ENCODE assay signal across 9 cellular contexts in the genomic region with DNA sequence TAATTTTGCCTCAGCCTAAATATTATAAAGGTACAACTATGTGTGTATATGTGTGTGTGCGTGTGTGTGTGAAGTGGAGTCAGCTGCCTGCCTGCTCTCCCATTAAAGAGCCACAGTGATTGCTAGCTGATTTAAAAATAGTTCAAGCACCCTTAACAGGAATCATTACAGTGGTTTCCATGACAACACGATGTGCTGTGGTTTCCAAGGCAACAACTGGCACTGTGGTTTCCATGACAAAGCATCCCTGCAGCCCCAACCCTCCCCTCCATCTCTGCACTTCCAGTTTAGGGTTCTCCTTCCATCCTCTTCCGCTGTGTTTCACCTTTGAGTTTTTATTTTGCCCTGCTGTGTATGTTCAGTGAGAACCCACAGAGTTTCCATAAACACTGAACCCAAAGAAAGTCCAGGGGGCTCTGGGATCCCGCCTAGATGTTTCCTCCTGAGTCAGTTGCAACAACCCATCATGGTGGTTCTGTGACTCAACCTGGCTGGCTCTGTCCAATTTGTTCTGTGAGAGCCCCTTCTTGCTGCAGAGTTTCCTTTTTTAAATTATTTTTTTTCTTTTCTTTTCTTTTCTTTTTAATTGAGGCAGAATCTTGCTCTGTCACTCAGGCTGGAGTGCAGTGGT. TPM values are rescaled to one million over a fixed set of nuclear protein-coding genes. Genes with fewer than 3 reads are reported as not detected.
DNase-seq lines count a peak whose midpoint lies in the region; ATAC-seq and TF ChIP-seq lines count a peak whose summit lies in the region.
"Had no signal": no experiment of that assay in that cellular context is flagged by ENCODE, and none has a peak within 500 bp of the region (broad histone marks: within the 10 kb centered on the region; RNA-seq: fewer than 3 reads in every experiment).

No MANE protein-coding gene starts in this region.

- CTCF ChIA-PET in activated CD8-positive, alpha-beta memory T cell treated with anti-CD3 and anti-CD28 coated beads, Interleukin-2, amount 10 ng/mL, durations not matched to agents 7 days and 5 days (lab: Charles Lee): interaction anchor here (1.0 to 2.1 kb wide), 2 partner anchors 9 to 83 kb away, joined by 3 to 4 read pairs; no protein-coding TSS in a partner anchor

- H3K27me3 Mint-ChIP-seq in activated CD8-positive, alpha-beta memory T cell treated with anti-CD3 and anti-CD28 coated beads, Interleukin-2, amount 10 ng/mL, durations not matched to agents 7 days and 5 days: peaks cover 50% of the 10 kb centered on the region
- H3K27me3 Mint-ChIP-seq in stimulated activated naive B cell treated with anti-CD40 and anti-IgM and Interleukin-4, amounts not matched to agents 10 μg/mL and 1 μg/mL and 100 μg/mL, for 72 hours: peaks cover 29 to 52% of the 10 kb centered on the region in 2 donors

- H3K27ac ChIP-seq in coronary artery: peak overlapping the region; percentile 50 to 68
- H3K27ac ChIP-seq: PC-9 had no signal

- ATAC-seq in activated CD8-positive, alpha-beta memory T cell treated with anti-CD3 and anti-CD28 coated beads, Interleukin-2, amount 10 ng/mL, durations not matched to agents 7 days and 5 days: peak; percentile 51
- ATAC-seq in stimulated activated naive B cell treated with anti-CD40 and anti-IgM and Interleukin-4, amounts not matched to agents 10 μg/mL and 1 μg/mL and 100 μg/mL, for 72 hours (replicated peaks): peak in 1 of 2 donors; percentile 53

- H3K36me3 Mint-ChIP-seq in activated CD8-positive, alpha-beta memory T cell treated with anti-CD3 and anti-CD28 coated beads, Interleukin-2, amount 10 ng/mL, durations not matched to agents 7 days and 5 days: no peaks in the 10 kb centered on the region
- no peaks in the 10 kb centered on the region for H3K36me3 Mint-ChIP-seq in stimulated activated naive B cell treated with anti-CD40 and anti-IgM and Interleukin-4, amounts not matched to agents 10 μg/mL and 1 μg/mL and 100 μg/mL, for 72 hours

- peak; percentile 47 for DNase-seq in activated CD8-positive, alpha-beta memory T cell treated with anti-CD3 and anti-CD28 coated beads, Interleukin-2, amount 10 ng/mL, durations not matched to agents 7 days and 5 days
- DNase-seq in activated CD8-positive, alpha-beta memory T cell treated with anti-CD3 and anti-CD28 coated beads, Interleukin-2, amount 50 U/mL, for 4 hours: no peak
- DNase-seq in NCI-H524 treated with DMSO at 0.1 percent for 48 hours (lab: John Stamatoyannopoulos, UW): peak; percentile 37
- DNase-seq in coronary artery (ENCODE audit: low spot score): no peak
- no peak for DNase-seq in stimulated activated naive B cell treated with anti-CD40 and anti-IgM and Interleukin-4, amounts not matched to agents 10 μg/mL and 1 μg/mL and 100 μg/mL, for 72 hours
- DNase-seq in GM10266 (ENCODE audit: extremely low spot score): no peak
- DNase-seq in GM20000 (ENCODE audit: low spot score): no peak
- no peak for DNase-seq in Kasumi-1 (lab: John Stamatoyannopoulos, UW)
- DNase-seq: PC-9 had no signal

- H3K4me1 Mint-ChIP-seq in activated CD8-positive, alpha-beta memory T cell treated with anti-CD3 and anti-CD28 coated beads, Interleukin-2, amount 10 ng/mL, durations not matched to agents 7 days and 5 days: peaks cover 5% of the 10 kb centered on the region
- H3K4me1 Mint-ChIP-seq in stimulated activated naive B cell treated with anti-CD40 and anti-IgM and Interleukin-4, amounts not matched to agents 10 μg/mL and 1 μg/mL and 100 μg/mL, for 72 hours: peaks cover 6 to 8% of the 10 kb centered on the region in 2 donors

- no peak overlapping the region for H3K4me3 Mint-ChIP-seq in activated CD8-positive, alpha-beta memory T cell treated with anti-CD3 and anti-CD28 coated beads, Interleukin-2, amount 10 ng/mL, durations not matched to agents 7 days and 5 days
- no peak overlapping the region for H3K4me3 Mint-ChIP-seq in stimulated activated naive B cell treated with anti-CD40 and anti-IgM and Interleukin-4, amounts not matched to agents 10 μg/mL and 1 μg/mL and 100 μg/mL, for 72 hours

- H3K27ac Mint-ChIP-seq in activated CD8-positive, alpha-beta memory T cell treated with anti-CD3 and anti-CD28 coated beads, Interleukin-2, amount 10 ng/mL, durations not matched to agents 7 days and 5 days: no peak overlapping the region
- peak overlapping the region; percentile 83 for H3K27ac Mint-ChIP-seq in stimulated activated naive B cell treated with anti-CD40 and anti-IgM and Interleukin-4, amounts not matched to agents 10 μg/mL and 1 μg/mL and 100 μg/mL, for 72 hours

- no peaks in the 10 kb centered on the region for H3K9me3 Mint-ChIP-seq in activated CD8-positive, alpha-beta memory T cell treated with anti-CD3 and anti-CD28 coated beads, Interleukin-2, amount 10 ng/mL, durations not matched to agents 7 days and 5 days (ENCODE audit: low read depth)
- no peaks in the 10 kb centered on the region for H3K9me3 Mint-ChIP-seq in stimulated activated naive B cell treated with anti-CD40 and anti-IgM and Interleukin-4, amounts not matched to agents 10 μg/mL and 1 μg/mL and 100 μg/mL, for 72 hours

- no peak overlapping the region for H3K4me3 ChIP-seq in coronary artery
- H3K4me3 ChIP-seq: PC-9 had no signal

- TF ChIP-seq CTCF in coronary artery (IDR thresholded peaks at IDR 0.05) (no peak), GM10266 (IDR thresholded peaks at IDR 0.05; ENCODE audit: control insufficient read depth, insufficient read depth, low read depth, missing control alignments) (no peak), GM20000 (IDR thresholded peaks at IDR 0.05; ENCODE audit: extremely low read depth, missing control alignments) (no peak)

RNA-seq across cellular contexts. Expression of a gene that starts 7.1 kb away (rescaled TPM):
- total RNA-seq in activated CD8-positive, alpha-beta memory T cell treated with anti-CD3 and anti-CD28 coated beads, Interleukin-2, amount 10 ng/mL, durations not matched to agents 7 days and 5 days: under 1 TPM; 0.29 to 0.63 TPM
- total RNA-seq: PC-9 had no signal

RNA-seq across cellular contexts. Expression of a gene that starts 17.2 kb away (rescaled TPM):
- not detected for total RNA-seq in activated CD8-positive, alpha-beta memory T cell treated with anti-CD3 and anti-CD28 coated beads, Interleukin-2, amount 10 ng/mL, durations not matched to agents 7 days and 5 days
- total RNA-seq: PC-9 had no signal

RNA-seq across cellular contexts. Expression of a gene that starts 49.7 kb away (rescaled TPM):
- total RNA-seq in activated CD8-positive, alpha-beta memory T cell treated with anti-CD3 and anti-CD28 coated beads, Interleukin-2, amount 10 ng/mL, durations not matched to agents 7 days and 5 days: not detected
- total RNA-seq: PC-9 had no signal

Comparison
In these comparisons a context has a peak if more than half of its experiments do, and no peak if none do; other contexts are left out.
1. DNase-seq: peak in activated CD8-positive, alpha-beta memory T cell treated with anti-CD3 and anti-CD28 coated beads, Interleukin-2, amount 10 ng/mL, durations not matched to agents 7 days and 5 days (single experiment) and NCI-H524 treated with DMSO at 0.1 percent for 48 hours (single experiment); none in activated CD8-positive, alpha-beta memory T cell treated with anti-CD3 and anti-CD28 coated beads, Interleukin-2, amount 50 U/mL, for 4 hours (single experiment), coronary artery (single experiment), stimulated activated naive B cell treated with anti-CD40 and anti-IgM and Interleukin-4, amounts not matched to agents 10 μg/mL and 1 μg/mL and 100 μg/mL, for 72 hours (single experiment), GM10266 (single experiment), GM20000 (single experiment) and Kasumi-1 (0 of 2).